ENCODE assay signal across 23 cellular contexts in the genomic region with DNA sequence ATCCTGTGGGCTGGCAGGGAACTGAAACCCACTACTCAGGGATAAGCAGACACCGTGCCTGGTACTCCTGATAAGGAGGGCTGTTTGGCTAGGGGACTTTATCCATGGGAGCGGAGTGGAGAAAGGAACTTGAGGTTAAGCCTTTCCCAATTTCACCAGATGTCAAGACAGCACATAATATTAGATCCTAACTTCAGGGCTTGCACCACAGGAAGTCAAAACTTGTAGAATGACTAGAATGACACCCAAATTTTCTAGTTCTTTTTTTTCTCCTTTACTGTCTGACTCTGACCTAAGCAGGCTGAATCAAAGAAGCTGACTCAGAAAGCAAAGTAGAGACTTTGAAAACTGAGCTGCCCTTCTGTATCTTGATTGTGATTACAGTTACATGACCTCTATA. TPM values are rescaled to one million over a fixed set of nuclear protein-coding genes. Genes with fewer than 3 reads are reported as not detected.
DNase-seq lines count a peak whose midpoint lies in the region; ATAC-seq, FAIRE-seq and TF ChIP-seq lines count a peak whose summit lies in the region.
"Had no signal": no experiment of that assay in that cellular context is flagged by ENCODE, and none has a peak within 500 bp of the region (broad histone marks: within the 10 kb centered on the region; RNA-seq: fewer than 3 reads in every experiment).

No MANE protein-coding gene starts in this region.

- POLR2A ChIA-PET in HepG2 (lab: Yijun Ruan, JAX), result interaction anchor here (1.1 kb wide), 1 partner anchor 63 kb away, joined by 4 read pairs; no protein-coding TSS in a partner anchor

- DNase-seq in right lobe of liver (no peak), HepG2 (ENCODE audit: low spot score) (no peak), NOMO-1 treated with dmso at 0.1 percent for 144 hours (lab: John Stamatoyannopoulos, UW; ENCODE audit: unreplicated experiment) (peak; percentile 48), fibroblast of peridontal ligament (ENCODE audit: extremely low read depth) (peak; percentile 13), omental fat pad (ENCODE audit: low spot score) (no peak), NCI-H1694 (lab: John Stamatoyannopoulos, UW) (no peak), left colon (no peak)
- DNase-seq: activated naive CD8-positive, alpha-beta T cell treated with anti-CD3 and anti-CD28 coated beads for 36 hours; activated T-cell treated with anti-CD3 and anti-CD28 coated beads for 4 hours; effector CD4-positive, alpha-beta T cell; hippocampal formation; mucosa of descending colon; NCI-H187; nucleus accumbens; PC-3; small intestine; stimulated activated naive CD8-positive, alpha-beta T cell treated with anti-CD3 and anti-CD28 coated beads, Interleukin-15, Interleukin-2, amounts not matched to agents 100 U/mL and 50 U/mL, for 24 hours; T-cell; uterus had no signal

- H4K20me1 ChIP-seq in HepG2 (ENCODE audit: insufficient read depth, low read length), result no peaks in the 10 kb centered on the region

- no peak for FAIRE-seq in HepG2 (lab: Jason Lieb, UNC)
- FAIRE-seq: D721Med, small intestine had no signal

- no peaks in the 10 kb centered on the region for H3K79me2 ChIP-seq in HepG2 (ENCODE audit: insufficient read depth, low read length)

- H3K4me1 ChIP-seq in right lobe of liver, result no peaks in the 10 kb centered on the region
- H3K4me1 ChIP-seq in HepG2 (ENCODE audit: insufficient read depth, low read length), result peaks cover 60% of the 10 kb centered on the region
- H3K4me1 ChIP-seq: uterus had no signal

- H3K4me3 ChIP-seq in right lobe of liver (no peak overlapping the region), HepG2 (replicated peaks in 1 of 3; ENCODE audit: insufficient read depth in 1 of 3, low read depth in 2 of 3, low read length in 3 of 3) (no peak overlapping the region)
- H3K4me3 ChIP-seq: cardiac muscle cell, mucosa of descending colon, uterus had no signal

- in situ Hi-C loops in HepG2 (cut with HindIII; ENCODE audit: extremely low pct_ligation_motif_present, low pct_unique_long_range_greater_than_20kb), result no loop called here

- no TSS peak for BruUV-seq in HepG2 (replicated peaks; lab: Mats Ljungman, UMichigan)

- TF ChIP-seq POLR2A in right lobe of liver (IDR thresholded peaks at IDR 0.05) (no peak), HepG2 (IDR thresholded peaks at IDR 0.05; ENCODE audit: insufficient read depth in 1 of 2, low read depth in 2 of 2, low read length in 2 of 2) (no peak)

- TF ChIP-seq EP300 in HepG2 (IDR thresholded peaks at IDR 0.05; ENCODE audit: low read depth in 2 of 2, low read length in 2 of 2), result no peak
- TF ChIP-seq EP300 in HepG2 (CRISPR knock-in tag; IDR thresholded peaks at IDR 0.05; ENCODE audit: borderline replicate concordance), result no peak

- no peaks in the 10 kb centered on the region for H3K36me3 ChIP-seq in right lobe of liver
- no peaks in the 10 kb centered on the region for H3K36me3 ChIP-seq in HepG2 (replicated peaks in 1 of 2; ENCODE audit: control insufficient read depth in 1 of 2, insufficient read depth in 2 of 2, low read length in 2 of 2)
- H3K36me3 ChIP-seq: cardiac muscle cell, uterus had no signal

- CTCF ChIA-PET in HepG2 (lab: Yijun Ruan, JAX; ENCODE audit: low intra/inter-chr PET ratio, low total read pairs), result no interaction called here

- H3K9me3 ChIP-seq in right lobe of liver (no peaks in the 10 kb centered on the region), HepG2 (ENCODE audit: low read length) (no peaks in the 10 kb centered on the region)
- H3K9me3 ChIP-seq: mucosa of descending colon, uterus had no signal

- no peak for TF ChIP-seq CTCF in right lobe of liver (IDR thresholded peaks at IDR 0.05)
- no peak for TF ChIP-seq CTCF in HepG2 (CRISPR knock-in tag; IDR thresholded peaks at IDR 0.05)
- TF ChIP-seq CTCF in omental fat pad (IDR thresholded peaks at IDR 0.05), result no peak

- no peak overlapping the region for H2AFZ ChIP-seq in HepG2 (ENCODE audit: low read length)

- TF ChIP-seq RAD21 in HepG2 (CRISPR knock-in tag; IDR thresholded peaks at IDR 0.05), result no peak

- no peak overlapping the region for H3K4me2 ChIP-seq in HepG2 (ENCODE audit: low read depth, low read length)

- intact Hi-C loops in right lobe of liver (cut with DNase I), result no loop called here
- intact Hi-C loops in HepG2 (cut with micrococcal nuclease; ENCODE audit: unreplicated experiment), result no loop called here
- intact Hi-C loops in left colon (cut with DNase I, micrococcal nuclease), result no loop called here

- H3K27ac ChIP-seq in right lobe of liver (no peak overlapping the region), HepG2 (ENCODE audit: extremely low read length, insufficient read depth, low read length) (no peak overlapping the region)
- H3K27ac ChIP-seq: cardiac muscle cell, uterus had no signal

- H3K9ac ChIP-seq in HepG2 (ENCODE audit: insufficient read depth, low read depth, low read length), result no peak overlapping the region

- WGBS in right lobe of liver (ENCODE audit: insufficient coverage, low coverage, low lambda C conversion rate, missing lambda C conversion rate), result 28% methylated on average over 2 of the region's 2 CpGs
- WGBS in HepG2 (ENCODE audit: low lambda C conversion rate), result 65% methylated on average over 2 of the region's 2 CpGs

- ATAC-seq in right lobe of liver (peak; percentile 26 to 45 (median 37)), HepG2 (no peak), omental fat pad (ENCODE audit: low FRiP score) (no peak), HG03095 (IDR thresholded peaks at IDR 0.05; ENCODE audit: unreplicated experiment) (no peak), left colon (no peak)
- ATAC-seq: activated CD4-positive, CD25-positive, alpha-beta regulatory T cell treated with anti-CD3 and anti-CD28 coated beads, Interleukin-2, amount 50 U/mL, for 24 hours; mucosa of descending colon; stimulated activated naive CD8-positive, alpha-beta T cell treated with anti-CD3 and anti-CD28 coated beads, Interleukin-15, Interleukin-2, amounts not matched to agents 100 U/mL and 50 U/mL, for 24 hours; T-cell had no signal

- H3K27me3 ChIP-seq in right lobe of liver (no peaks in the 10 kb centered on the region), HepG2 (ENCODE audit: control insufficient read depth in 1 of 2, insufficient read depth in 2 of 2, low read length in 2 of 2) (0 out of 5 replicates have a peak, but pooled peaks cover 0 to 4% of the 10 kb centered on the region in 2 experiments)
- H3K27me3 ChIP-seq: cardiac muscle cell, uterus had no signal

TF ChIP-seq in HepG2, 621 proteins besides CTCF, POLR2A, EP300 and RAD21 (continues in another document):
- no peak for TF ChIP-seq ASH2L (IDR thresholded peaks at IDR 0.05; ENCODE audit: insufficient read length, low read depth, low read length)

RNA-seq across cellular contexts. Expression of gene CGRRF1, which starts 7.1 kb away (rescaled TPM):
- total RNA-seq in right lobe of liver (1 to 10 TPM; 5.4 to 8.2 (median 6.7) TPM), HepG2 (2016; rRNA removed; fragmentation: Illumina TruSeq; extraction: Trizol) (13.3 and 18.2 TPM in 2 replicates), omental fat pad (10 to 100 TPM; 18.0 to 21.8 (median 18.9) TPM), left colon (10 to 100 TPM; 11.6 to 22.5 TPM)
- total RNA-seq in HepG2 (2016; cell fraction: cytosol; rRNA removed; fragmentation: Illumina TruSeq; extraction: Trizol; ENCODE audit: low read depth), result 11.9 and 12.4 TPM in 2 replicates
- total RNA-seq in HepG2 (2016; cell fraction: insoluble cytoplasmic fraction; rRNA removed; fragmentation: Illumina TruSeq; extraction: Trizol), result 10.9 and 19.9 TPM in 2 replicates
- total RNA-seq in HepG2 (2016; cell fraction: membrane; rRNA removed; fragmentation: Illumina TruSeq; extraction: Trizol), result 18.6 and 21.2 TPM in 2 replicates
- total RNA-seq in HepG2 (2016; cell fraction: nucleus; rRNA removed; fragmentation: Illumina TruSeq; extraction: Trizol), result 22.0 and 22.6 TPM in 2 replicates
- polyA plus RNA-seq in HepG2 (2011; rRNA removed), result 11.3 and 16.8 TPM in 2 replicates
- polyA plus RNA-seq in HepG2 (2011; cell fraction: cytosol; rRNA removed), result 3.9 and 6.0 TPM in 2 replicates
- polyA plus RNA-seq in HepG2 (2011; cell fraction: nucleus; rRNA removed), result 6.8 and 7.7 TPM in 2 replicates
- 16.4 and 16.6 TPM in 2 replicates for polyA plus RNA-seq in HepG2 (2012)
- 13.1 and 14.1 TPM in 2 replicates for polyA plus RNA-seq in HepG2 (2016; cell fraction: cytosol; fragmentation: Illumina TruSeq; extraction: Trizol; ENCODE audit: low read depth)
- 11.8 and 12.8 TPM in 2 replicates for polyA plus RNA-seq in HepG2 (2016; cell fraction: insoluble cytoplasmic fraction; fragmentation: Illumina TruSeq; extraction: Trizol; ENCODE audit: low read depth)
- polyA plus RNA-seq in HepG2 (2016; cell fraction: membrane; fragmentation: Illumina TruSeq; extraction: Trizol; ENCODE audit: low read depth), result 15.1 and 15.3 TPM in 2 replicates
- 25.5 and 30.7 TPM in 2 replicates for polyA plus RNA-seq in HepG2 (2016; cell fraction: nucleus; fragmentation: Illumina TruSeq; extraction: Trizol; ENCODE audit: insufficient read depth, low read depth)
- polyA minus RNA-seq in HepG2 (2011; rRNA and poly(A)+ RNA removed; ENCODE audit: low replicate concordance), result 5.3 and 5.7 TPM in 2 replicates
- polyA minus RNA-seq in HepG2 (2011; cell fraction: cytosol; rRNA and poly(A)+ RNA removed), result 5.4 and 7.5 TPM in 2 replicates
- polyA minus RNA-seq in HepG2 (2011; cell fraction: nucleus; rRNA and poly(A)+ RNA removed), result 14.0 and 21.4 TPM in 2 replicates

RNA-seq across cellular contexts. Expression of gene GMFB, which starts 13.8 kb away (rescaled TPM):
- total RNA-seq in right lobe of liver, result 10 to 100 TPM; 13.8 to 36.3 (median 22.5) TPM
- 68.2 and 103 TPM in 2 replicates for total RNA-seq in HepG2 (2016; rRNA removed; fragmentation: Illumina TruSeq; extraction: Trizol)
- total RNA-seq in HepG2 (2016; cell fraction: cytosol; rRNA removed; fragmentation: Illumina TruSeq; extraction: Trizol; ENCODE audit: low read depth), result 10.0 and 15.2 TPM in 2 replicates
- 70.0 and 128 TPM in 2 replicates for total RNA-seq in HepG2 (2016; cell fraction: insoluble cytoplasmic fraction; rRNA removed; fragmentation: Illumina TruSeq; extraction: Trizol)
- 24.3 and 26.6 TPM in 2 replicates for total RNA-seq in HepG2 (2016; cell fraction: membrane; rRNA removed; fragmentation: Illumina TruSeq; extraction: Trizol)
- 60.5 and 62.1 TPM in 2 replicates for total RNA-seq in HepG2 (2016; cell fraction: nucleus; rRNA removed; fragmentation: Illumina TruSeq; extraction: Trizol)
- 12.9 and 17.3 TPM in 2 replicates for polyA plus RNA-seq in HepG2 (2011; rRNA removed)
- 4.5 and 9.6 TPM in 2 replicates for polyA plus RNA-seq in HepG2 (2011; cell fraction: cytosol; rRNA removed)
- 8.7 and 12.8 TPM in 2 replicates for polyA plus RNA-seq in HepG2 (2011; cell fraction: nucleus; rRNA removed)
- polyA plus RNA-seq in HepG2 (2012), result 18.0 and 30.6 TPM in 2 replicates
- 3.3 and 4.3 TPM in 2 replicates for polyA plus RNA-seq in HepG2 (2016; cell fraction: cytosol; fragmentation: Illumina TruSeq; extraction: Trizol; ENCODE audit: low read depth)
- 66.5 and 76.4 TPM in 2 replicates for polyA plus RNA-seq in HepG2 (2016; cell fraction: insoluble cytoplasmic fraction; fragmentation: Illumina TruSeq; extraction: Trizol; ENCODE audit: low read depth)
- polyA plus RNA-seq in HepG2 (2016; cell fraction: membrane; fragmentation: Illumina TruSeq; extraction: Trizol; ENCODE audit: low read depth), result 14.4 and 17.7 TPM in 2 replicates
- polyA plus RNA-seq in HepG2 (2016; cell fraction: nucleus; fragmentation: Illumina TruSeq; extraction: Trizol; ENCODE audit: insufficient read depth, low read depth), result 48.5 and 55.3 TPM in 2 replicates
- polyA minus RNA-seq in HepG2 (2011; rRNA and poly(A)+ RNA removed; ENCODE audit: low replicate concordance), result 7.9 and 9.8 TPM in 2 replicates
- polyA minus RNA-seq in HepG2 (2011; cell fraction: cytosol; rRNA and poly(A)+ RNA removed), result 9.7 and 12.5 TPM in 2 replicates
- polyA minus RNA-seq in HepG2 (2011; cell fraction: nucleus; rRNA and poly(A)+ RNA removed), result 54.5 and 62.3 TPM in 2 replicates
- 10 to 100 TPM; 44.0 to 92.7 (median 86.7) TPM for total RNA-seq in omental fat pad
- total RNA-seq in left colon, result 10 to 100 TPM; 64.9 to 77.3 TPM

Comparison
In these comparisons a context has a peak if more than half of its experiments do, and no peak if none do; other contexts are left out.
1. ATAC-seq: peak in right lobe of liver (4 of 4); none in HepG2 (single experiment), omental fat pad (single experiment), HG03095 (single experiment) and left colon (single experiment).
2. DNase-seq: peak in NOMO-1 treated with dmso at 0.1 percent for 144 hours (single experiment) and fibroblast of peridontal ligament (single experiment); none in right lobe of liver (0 of 3), HepG2 (single experiment), omental fat pad (single experiment), NCI-H1694 (single experiment) and left colon (0 of 2).